23 cellular contexts compared by ENCODE assay signal in genomic region chr5:25387949-25388348, GRCh38.
"Had no signal": no experiment of that assay in that cellular context is flagged by ENCODE, and none has a peak within 500 bp of the region (broad histone marks: within the 10 kb centered on the region; RNA-seq: fewer than 3 reads in every experiment).

No MANE protein-coding gene starts in this region.

- H3K27ac ChIP-seq: neural progenitor cell, ovary, parathyroid adenoma, psoas muscle, right lobe of liver, sigmoid colon, stomach, tibial artery, transverse colon had no signal

- ATAC-seq: naive thymus-derived CD4-positive, alpha-beta T cell; natural killer cell; psoas muscle; right cardiac atrium; right lobe of liver; stimulated activated effector memory CD8-positive, alpha-beta T cell treated with anti-CD3 and anti-CD28 coated beads, Interleukin-12 subunit alpha, Interleukin-12 subunit beta, amount 100 ng/mL, for 72 hours; stimulated activated naive B cell treated with anti-CD40 and anti-IgM and Interleukin-4, amounts not matched to agents 10 μg/mL and 1 μg/mL and 100 μg/mL, for 72 hours had no signal

- DNase-seq: naive thymus-derived CD4-positive, alpha-beta T cell; natural killer cell; occipital lobe; ovary; posterior cingulate gyrus; psoas muscle; right cardiac atrium; right lobe of liver; sigmoid colon; small intestine; stimulated activated CD4-positive, alpha-beta T cell treated with anti-CD3 and anti-CD28 coated beads, Interleukin-15, amount 100 ng/mL, for 24 hours; stimulated activated CD4-positive, alpha-beta T cell treated with anti-CD3 and anti-CD28 coated beads, Interleukin-2, amount 100 ng/mL, for 24 hours; stimulated activated CD4-positive, alpha-beta T cell treated with anti-CD3 and anti-CD28 coated beads, Interleukin-2, amount 100 ng/mL, for 48 hours; stimulated activated CD4-positive, alpha-beta T cell treated with anti-CD3 and anti-CD28 coated beads, Interleukin-4, amount 100 ng/mL, for 24 hours; stimulated activated naive B cell treated with anti-CD40 and anti-IgM and Interleukin-4, amounts not matched to agents 10 μg/mL and 1 μg/mL and 100 μg/mL, for 72 hours; stimulated activated naive CD4-positive, alpha-beta T cell treated with Interleukin-2 at 50 U/mL for 16 hours; stomach; tibial artery; transverse colon had no signal

- H3K4me3 ChIP-seq: neural progenitor cell, ovary, psoas muscle, right lobe of liver, sigmoid colon, stomach, tibial artery, transverse colon had no signal

- H3K9me3 ChIP-seq: ovary, right lobe of liver, tibial artery, transverse colon had no signal

- H3K4me1 ChIP-seq: parathyroid adenoma, psoas muscle, right lobe of liver, sigmoid colon, stomach, tibial artery, transverse colon had no signal

- H3K27me3 ChIP-seq: neural progenitor cell, ovary, right lobe of liver, sigmoid colon, stomach, tibial artery, transverse colon had no signal

- H3K36me3 ChIP-seq: ovary, right lobe of liver, sigmoid colon, stomach, tibial artery, transverse colon had no signal

- FAIRE-seq: small intestine, urothelium cell line had no signal
